In genomic region chr6:134359286-134359685, GRCh38 we compare ENCODE assay signal across 7 cellular contexts. TPM values are rescaled to one million over a fixed set of nuclear protein-coding genes. Genes with fewer than 3 reads are reported as not detected.
DNase-seq lines count a peak whose midpoint lies in the region; TF ChIP-seq lines count a peak whose summit lies in the region.
"Not testable (repeated sequence)": the region's sequence is repeated elsewhere in the genome, so short reads cannot be mapped to it uniquely, and the experiment has no call there.

No MANE protein-coding gene starts in this region.

- peak; percentile 51 for DNase-seq in EH (ENCODE audit: low read depth)
- peak; percentile 75 for DNase-seq in NCI-H226
- DNase-seq in amniotic epithelial cell (ENCODE audit: low read depth) = peak; percentile 75
- DNase-seq in mammary epithelial cell = not testable (repeated sequence)
- DNase-seq in fibroblast of the aortic adventitia (ENCODE audit: low read depth) = peak; percentile 50
- peak; percentile 52 for DNase-seq in iris pigment epithelial cell (ENCODE audit: low read depth)
- peak; percentile 64 to 95 for DNase-seq in trophoblast cell

- H2AK5ac ChIP-seq in trophoblast cell (ENCODE audit: low read length) = not testable (repeated sequence)

- not testable (repeated sequence) for H3K79me2 ChIP-seq in mammary epithelial cell (ENCODE audit: insufficient read depth, low read length); trophoblast cell (ENCODE audit: control insufficient read depth, insufficient read depth, low read length, poor library complexity)

- not testable (repeated sequence) for H3K4me3 ChIP-seq in mammary epithelial cell (replicated peaks in 1 of 3; ENCODE audit: insufficient read depth in 1 of 3, low read depth in 2 of 3, low read length in 3 of 3); fibroblast of the aortic adventitia (ENCODE audit: low read depth, low read length); trophoblast cell (ENCODE audit: low read depth, low read length)

- not testable (repeated sequence) for H3K18ac ChIP-seq in trophoblast cell (ENCODE audit: low read length)

- not testable (repeated sequence) for H2BK12ac ChIP-seq in trophoblast cell (ENCODE audit: low read length)

- TF ChIP-seq CTCF in mammary epithelial cell (conservative IDR thresholded peaks at IDR 0.05 in 1 of 2, IDR thresholded peaks at IDR 0.05 in 1 of 2; ENCODE audit: extremely low read depth in 1 of 2, insufficient read depth in 1 of 2, low read depth in 1 of 2, low read length in 2 of 2); fibroblast of the aortic adventitia (IDR thresholded peaks at IDR 0.05; ENCODE audit: insufficient read depth, low read length): not testable (repeated sequence)

- H4K20me1 ChIP-seq in mammary epithelial cell (ENCODE audit: insufficient read depth, low read length) = not testable (repeated sequence)

- H2BK5ac ChIP-seq in trophoblast cell (ENCODE audit: low read depth, low read length, poor library complexity) = not testable (repeated sequence)

- H3K9me3 ChIP-seq in mammary epithelial cell (replicated peaks; ENCODE audit: insufficient read depth, low read length); trophoblast cell (ENCODE audit: insufficient read depth, low read depth, low read length): not testable (repeated sequence)

- H3K27ac ChIP-seq in mammary epithelial cell (ENCODE audit: insufficient read depth, low read depth, low read length); trophoblast cell (ENCODE audit: low read depth, low read length): not testable (repeated sequence)

- H4K91ac ChIP-seq in trophoblast cell (ENCODE audit: low read depth, low read length) = not testable (repeated sequence)

- CTCF ChIA-PET in mammary epithelial cell (lab: Charles Lee; ENCODE audit: low non-redundant PET) = not testable (repeated sequence)

- in situ Hi-C loops in mammary epithelial cell (cut with MboI; ENCODE audit: low sequenced_read_pairs in 2 of 2) = not testable (repeated sequence)

- H3K79me1 ChIP-seq in trophoblast cell (ENCODE audit: low read length) = not testable (repeated sequence)

- WGBS in mammary epithelial cell (ENCODE audit: low coverage, missing lambda C conversion rate) = 29% methylated on average over 2 of the region's 2 CpGs
- WGBS in trophoblast cell (ENCODE audit: extremely low coverage, insufficient coverage, insufficient read length) = no CpG with 5 or more reads among the region's 2 CpGs

- not testable (repeated sequence) for H3K9ac ChIP-seq in mammary epithelial cell (ENCODE audit: insufficient read depth, low read length); trophoblast cell (ENCODE audit: low read length)

- peak overlapping the region; percentile 7 for H2AFZ ChIP-seq in mammary epithelial cell (ENCODE audit: low read depth, low read length)
- not testable (repeated sequence) for H2AFZ ChIP-seq in trophoblast cell (ENCODE audit: insufficient read depth, low read length, poor library complexity)

- not testable (repeated sequence) for H4K8ac ChIP-seq in trophoblast cell (ENCODE audit: low read depth, low read length)

- H3K36me3 ChIP-seq in mammary epithelial cell (ENCODE audit: insufficient read depth, low read length); trophoblast cell (ENCODE audit: control insufficient read depth in 1 of 2, insufficient read depth in 2 of 2, low read length in 2 of 2): not testable (repeated sequence)

- intact Hi-C loops in mammary epithelial cell (cut with micrococcal nuclease) = not testable (repeated sequence)

- H3K4me1 ChIP-seq in mammary epithelial cell (ENCODE audit: insufficient read depth, low read length) = peaks cover 33% of the 10 kb centered on the region
- not testable (repeated sequence) for H3K4me1 ChIP-seq in trophoblast cell (ENCODE audit: control insufficient read depth in 1 of 2, insufficient read depth in 2 of 2, low read length in 2 of 2)

- not testable (repeated sequence) for BruUV-seq in mammary epithelial cell (replicated peaks; lab: Mats Ljungman, UMichigan)

- not testable (repeated sequence) for H3K27me3 ChIP-seq in mammary epithelial cell (ENCODE audit: insufficient read depth, low read length); trophoblast cell (ENCODE audit: insufficient read depth, low read length)

- not testable (repeated sequence) for H2BK120ac ChIP-seq in trophoblast cell (ENCODE audit: insufficient read depth, low read length, poor library complexity)

- H3K14ac ChIP-seq in trophoblast cell (ENCODE audit: low read length) = not testable (repeated sequence)

- H3K23ac ChIP-seq in trophoblast cell (ENCODE audit: low read length) = not testable (repeated sequence)

- H3K4ac ChIP-seq in trophoblast cell (ENCODE audit: low read depth, low read length) = not testable (repeated sequence)

- dilution Hi-C loops in mammary epithelial cell (cut with HindIII; ENCODE audit: low sequenced_read_pairs) = not testable (repeated sequence)

- H3K4me2 ChIP-seq in mammary epithelial cell (ENCODE audit: insufficient read depth, low read depth, low read length); trophoblast cell (ENCODE audit: low read length): not testable (repeated sequence)

- H4K12ac ChIP-seq in trophoblast cell (ENCODE audit: low read depth, low read length) = not testable (repeated sequence)

RNA-seq across cellular contexts. Expression of gene SGK1, which starts 41.4 kb away (rescaled TPM):
- total RNA-seq in mammary epithelial cell (100 to 1,000 TPM in 1 of 2 donors, 10 to 100 TPM in 1; 84.5 to 755 TPM), fibroblast of the aortic adventitia (ENCODE audit: low replicate concordance) (63.2 and 871 TPM in 2 replicates)
- 130 TPM for polyA plus RNA-seq in mammary epithelial cell
- 255 TPM for polyA minus RNA-seq in mammary epithelial cell
- polyA plus RNA-seq in trophoblast cell (2013) = 261 and 288 TPM in 2 replicates
